Comparison of ENCODE assay signal across 13 cellular contexts in the genomic region with DNA sequence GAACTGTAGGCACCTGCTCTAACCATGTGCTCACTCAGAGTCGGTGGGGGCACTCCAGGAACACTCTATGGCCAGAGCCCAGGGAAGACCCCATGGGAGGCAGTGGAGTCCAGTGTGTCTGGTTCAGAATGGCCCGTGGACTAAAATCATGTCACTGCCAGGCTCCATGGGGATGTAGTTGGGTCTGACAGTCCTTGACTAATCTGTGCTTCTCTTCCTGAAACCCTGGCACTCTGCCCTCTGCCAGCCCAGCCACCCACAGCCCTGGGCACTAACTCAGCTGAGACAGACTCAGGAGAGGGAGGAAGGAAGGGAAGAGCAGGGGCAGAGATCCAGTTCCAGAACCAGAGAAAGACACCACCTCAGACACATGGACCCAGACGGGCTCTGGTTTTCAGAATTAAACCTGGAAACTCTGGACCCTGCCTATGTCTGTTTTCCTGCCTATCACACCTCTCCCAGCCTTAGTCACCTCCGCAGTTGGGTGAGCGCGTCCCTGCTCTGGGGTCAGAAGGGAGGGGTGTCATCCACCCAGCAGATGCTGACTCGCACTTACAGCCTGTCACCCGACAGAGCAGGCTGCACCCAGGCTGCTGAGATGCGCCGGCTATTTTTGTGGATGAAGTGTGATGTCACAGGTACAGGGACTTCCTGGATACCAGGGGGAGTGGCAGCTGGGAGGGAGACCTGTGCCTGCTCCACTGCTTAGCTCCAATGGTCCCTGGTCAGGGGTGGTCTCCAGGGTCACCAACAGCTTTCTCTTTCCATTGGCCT. TPM values are rescaled to one million over a fixed set of nuclear protein-coding genes. Genes with fewer than 3 reads are reported as not detected.
A peak's percentile ranks its signal among the peaks of the same experiment; 100 is the strongest.
DNase-seq lines count a peak whose midpoint lies in the region; ATAC-seq, FAIRE-seq and TF ChIP-seq lines count a peak whose summit lies in the region.
"Had no signal": no experiment of that assay in that cellular context is flagged by ENCODE, and none has a peak within 500 bp of the region (broad histone marks: within the 10 kb centered on the region; RNA-seq: fewer than 3 reads in every experiment).

No MANE protein-coding gene starts in this region.

- H3K27me3 ChIP-seq in mammary epithelial cell (ENCODE audit: insufficient read depth, low read length) (no peaks in the 10 kb centered on the region), pancreas (no peaks in the 10 kb centered on the region), neural progenitor cell (no peaks in the 10 kb centered on the region), brain microvascular endothelial cell (replicated peaks) (peaks cover 7% of the 10 kb centered on the region)

- dilution Hi-C loops in mammary epithelial cell (cut with HindIII; ENCODE audit: low sequenced_read_pairs), result no loop called here

- in situ Hi-C loops in mammary epithelial cell (cut with MboI; ENCODE audit: low sequenced_read_pairs in 2 of 2), result no loop called here
- in situ Hi-C loops in brain microvascular endothelial cell (cut with HindIII; ENCODE audit: low pct_ligation_motif_present, low sequenced_read_pairs), result no loop called here

- ATAC-seq in pancreas, result peak in 3 of 4 donors; percentile 57 to 86 (median 83)
- ATAC-seq in natural killer cell, result no peak

- H3K27me3 Mint-ChIP-seq in neural progenitor cell (ENCODE audit: insufficient read depth, low read depth) (peaks cover 11% of the 10 kb centered on the region), natural killer cell (ENCODE audit: low read depth in 2 of 2) (peaks cover 0 to 6% of the 10 kb centered on the region in 2 donors)
- H3K27me3 Mint-ChIP-seq: stimulated activated naive CD8-positive, alpha-beta T cell treated with anti-CD3 and anti-CD28 coated beads, Interleukin-15, Interleukin-2, amounts not matched to agents 100 ng/mL and 50 ng/mL, for 24 hours had no signal

- BruUV-seq in mammary epithelial cell (replicated peaks; lab: Mats Ljungman, UMichigan), result no TSS peak

- H3K79me2 ChIP-seq in mammary epithelial cell (ENCODE audit: insufficient read depth, low read length) (no peaks in the 10 kb centered on the region), neural progenitor cell (ENCODE audit: low read depth) (no peaks in the 10 kb centered on the region)

- H3K36me3 ChIP-seq in mammary epithelial cell (ENCODE audit: insufficient read depth, low read length) (no peaks in the 10 kb centered on the region), pancreas (no peaks in the 10 kb centered on the region), neural progenitor cell (no peaks in the 10 kb centered on the region), brain microvascular endothelial cell (replicated peaks) (no peaks in the 10 kb centered on the region)

- no peaks in the 10 kb centered on the region for H3K4me1 ChIP-seq in mammary epithelial cell (ENCODE audit: insufficient read depth, low read length)
- no peaks in the 10 kb centered on the region for H3K4me1 ChIP-seq in pancreas
- peaks cover 10% of the 10 kb centered on the region for H3K4me1 ChIP-seq in neural progenitor cell

- no peaks in the 10 kb centered on the region for H4K20me1 ChIP-seq in mammary epithelial cell (ENCODE audit: insufficient read depth, low read length)
- no peaks in the 10 kb centered on the region for H4K20me1 ChIP-seq in neural progenitor cell (ENCODE audit: low read depth)

- H3K27ac Mint-ChIP-seq in neural progenitor cell, result no peak overlapping the region
- no peak overlapping the region for H3K27ac Mint-ChIP-seq in natural killer cell
- H3K27ac Mint-ChIP-seq: stimulated activated naive CD8-positive, alpha-beta T cell treated with anti-CD3 and anti-CD28 coated beads, Interleukin-15, Interleukin-2, amounts not matched to agents 100 ng/mL and 50 ng/mL, for 24 hours had no signal

- intact Hi-C loops in mammary epithelial cell (cut with micrococcal nuclease), result no loop called here
- intact Hi-C loops in pancreas (cut with DNase I), result no loop called here
- intact Hi-C loops in natural killer cell (cut with micrococcal nuclease), result no loop called here

- H3K4me3 Mint-ChIP-seq in neural progenitor cell (no peak overlapping the region), natural killer cell (no peak overlapping the region)
- H3K4me3 Mint-ChIP-seq: central memory CD8-positive, alpha-beta T cell; stimulated activated naive CD8-positive, alpha-beta T cell treated with anti-CD3 and anti-CD28 coated beads, Interleukin-15, Interleukin-2, amounts not matched to agents 100 ng/mL and 50 ng/mL, for 24 hours had no signal

- TF ChIP-seq CTCF in mammary epithelial cell (conservative IDR thresholded peaks at IDR 0.05 in 1 of 2, IDR thresholded peaks at IDR 0.05 in 1 of 2; ENCODE audit: extremely low read depth in 1 of 2, insufficient read depth in 1 of 2, low read depth in 1 of 2, low read length in 2 of 2) (no peak), pancreas (IDR thresholded peaks at IDR 0.05) (no peak), neural progenitor cell (IDR thresholded peaks at IDR 0.05) (no peak), brain microvascular endothelial cell (IDR thresholded peaks at IDR 0.05; ENCODE audit: low read depth, low read length, missing control alignments) (no peak), natural killer cell (IDR thresholded peaks at IDR 0.05) (no peak)

- no peak overlapping the region for H3K4me2 ChIP-seq in mammary epithelial cell (ENCODE audit: insufficient read depth, low read depth, low read length)
- no peak overlapping the region for H3K4me2 ChIP-seq in neural progenitor cell

- FAIRE-seq in pancreas (lab: Jason Lieb, UNC), result no peak
- FAIRE-seq: A204.1, G401.6 had no signal

- H3K9me3 Mint-ChIP-seq in neural progenitor cell (no peaks in the 10 kb centered on the region), natural killer cell (no peaks in the 10 kb centered on the region)
- H3K9me3 Mint-ChIP-seq: central memory CD8-positive, alpha-beta T cell; stimulated activated naive CD8-positive, alpha-beta T cell treated with anti-CD3 and anti-CD28 coated beads, Interleukin-15, Interleukin-2, amounts not matched to agents 100 ng/mL and 50 ng/mL, for 24 hours had no signal

- H2AFZ ChIP-seq in mammary epithelial cell (ENCODE audit: low read depth, low read length), result no peak overlapping the region
- H2AFZ ChIP-seq in neural progenitor cell (replicated peaks), result no peak overlapping the region

- H3K9me3 ChIP-seq in mammary epithelial cell (replicated peaks; ENCODE audit: insufficient read depth, low read length) (no peaks in the 10 kb centered on the region), pancreas (no peaks in the 10 kb centered on the region), neural progenitor cell (ENCODE audit: low read depth) (no peaks in the 10 kb centered on the region)

- no peaks in the 10 kb centered on the region for H3K36me3 Mint-ChIP-seq in neural progenitor cell
- no peaks in the 10 kb centered on the region for H3K36me3 Mint-ChIP-seq in natural killer cell

- no peak overlapping the region for H3K4me3 ChIP-seq in mammary epithelial cell (replicated peaks in 1 of 3; ENCODE audit: insufficient read depth in 1 of 3, low read depth in 2 of 3, low read length in 3 of 3)
- no peak overlapping the region for H3K4me3 ChIP-seq in pancreas
- no peak overlapping the region for H3K4me3 ChIP-seq in neural progenitor cell
- no peak overlapping the region for H3K4me3 ChIP-seq in brain microvascular endothelial cell (ENCODE audit: low read depth, low read length)
- H3K4me3 ChIP-seq: SK-N-MC had no signal

- CTCF ChIA-PET in mammary epithelial cell (lab: Charles Lee; ENCODE audit: low non-redundant PET), result no interaction called here

- H3F3A ChIP-seq in neural progenitor cell (ENCODE audit: low read depth), result no peaks in the 10 kb centered on the region

- WGBS in mammary epithelial cell (ENCODE audit: low coverage, missing lambda C conversion rate), result 62% methylated on average over 6 of the region's 10 CpGs
- WGBS in pancreas, 2 donors, result 35 to 45% methylated on average over 10 of the region's 10 CpGs

- H3K4me1 Mint-ChIP-seq in neural progenitor cell (peaks cover 12% of the 10 kb centered on the region), natural killer cell (no peaks in the 10 kb centered on the region)
- H3K4me1 Mint-ChIP-seq: central memory CD8-positive, alpha-beta T cell had no signal

- H3K27ac ChIP-seq in mammary epithelial cell (ENCODE audit: insufficient read depth, low read depth, low read length) (no peak overlapping the region), pancreas (no peak overlapping the region), neural progenitor cell (no peak overlapping the region), brain microvascular endothelial cell (no peak overlapping the region)
- H3K27ac ChIP-seq: SK-N-MC had no signal

- no peak overlapping the region for H3K9ac ChIP-seq in mammary epithelial cell (ENCODE audit: insufficient read depth, low read length)
- H3K9ac ChIP-seq in neural progenitor cell, result no peak overlapping the region

- DNase-seq in DMS79 treated with DMSO at 0.1 percent for 48 hours (lab: John Stamatoyannopoulos, UW) (peak; percentile 12), DMS79 (lab: John Stamatoyannopoulos, UW) (no peak), NCI-H1417 treated with DMSO at 0.1 percent for 48 hours (lab: John Stamatoyannopoulos, UW) (peak; percentile 5), mammary epithelial cell (peak; percentile 25), pancreas (peak in 1 of 6 donors; percentile 10), neural progenitor cell (ENCODE audit: low spot score) (no peak), brain microvascular endothelial cell (no peak), natural killer cell (no peak)

RNA-seq across cellular contexts. Expression of gene INSYN1, which starts 56.8 kb away (rescaled TPM):
- 1 to 10 TPM in 1 of 2 donors, under 1 TPM in 1; 0.33 to 1.3 TPM for total RNA-seq in mammary epithelial cell
- polyA plus RNA-seq in mammary epithelial cell, result 0.03 TPM
- polyA minus RNA-seq in mammary epithelial cell, result not detected
- total RNA-seq in pancreas, result 1 to 10 TPM in 4 of 6 donors, under 1 TPM in 2; 0.42 to 2.7 (median 1.6) TPM
- polyA plus RNA-seq in pancreas, result 10 to 100 TPM in 1 of 2 donors, 1 to 10 TPM in 1; 6.0 to 28.2 TPM
- total RNA-seq in neural progenitor cell (ENCODE audit: low replicate concordance), result 0.17 and 1.1 TPM in 2 replicates
- total RNA-seq in natural killer cell, result not detected

Comparison
In these comparisons a context has a peak if more than half of its experiments do, and no peak if none do; other contexts are left out.
1. DNase-seq: peak in DMS79 treated with DMSO at 0.1 percent for 48 hours (single experiment), NCI-H1417 treated with DMSO at 0.1 percent for 48 hours (single experiment) and mammary epithelial cell (single experiment); none in DMS79 (single experiment), neural progenitor cell (single experiment), brain microvascular endothelial cell (single experiment) and natural killer cell (single experiment).
2. ATAC-seq: peak in pancreas (3 of 4); none in natural killer cell (0 of 3).